1 cellular context compared by ENCODE assay signal in the genomic region with DNA sequence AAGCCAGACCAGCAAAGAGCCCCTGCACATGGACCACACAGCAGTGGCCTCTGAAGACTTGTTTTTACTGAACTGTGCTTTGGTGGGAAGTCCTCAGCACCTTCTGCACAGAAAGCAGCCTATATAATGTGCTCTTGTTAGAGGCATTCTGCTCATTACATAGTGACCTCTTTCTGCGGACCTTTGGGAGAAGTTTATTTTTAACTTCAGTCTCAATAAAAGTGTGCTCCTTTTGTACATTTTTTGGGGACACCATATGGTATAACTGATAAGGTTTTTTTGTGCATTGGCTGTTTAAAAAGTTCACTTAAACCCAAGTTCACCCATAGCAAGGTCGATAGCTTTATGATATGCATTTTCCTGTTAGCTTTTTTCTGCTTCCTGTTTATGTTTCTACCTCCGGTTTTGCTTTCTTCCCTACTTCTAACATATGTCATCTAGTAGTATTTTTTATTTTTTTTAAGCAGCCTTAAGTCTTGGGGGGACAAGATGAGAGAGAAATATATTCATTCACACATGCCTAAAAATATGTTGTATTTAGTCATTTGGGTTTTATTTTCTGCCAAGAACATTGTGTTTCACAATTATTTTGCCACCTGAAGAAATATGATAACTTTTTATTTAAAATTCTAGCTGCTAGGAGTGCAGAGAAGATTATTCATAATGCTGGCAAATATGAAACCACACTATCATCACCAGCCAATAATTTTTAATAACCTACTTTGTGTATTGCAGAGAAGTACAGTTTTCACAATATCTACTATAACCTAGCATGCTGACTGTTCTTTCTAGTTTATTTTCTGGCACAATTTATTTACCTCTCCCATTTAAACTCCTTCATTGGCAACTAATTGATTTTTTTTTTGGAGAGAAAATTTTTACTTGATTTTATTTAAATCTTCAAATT.
TF ChIP-seq lines count a peak whose summit lies in the region.

No MANE protein-coding gene starts in this region.

TF ChIP-seq in K562, 482 proteins besides CTCF, POLR2A, EP300 and RAD21 (continued from another document and continues in another):
- TF ChIP-seq SOX6 (IDR thresholded peaks at IDR 0.05) (peak; percentile 44; the same call in 1 of the 2 replicates), PHF8 (IDR thresholded peaks at IDR 0.05; ENCODE audit: borderline replicate concordance, low read length) (peak; percentile 28; the same call in 1 of the 2 replicates), KAT2B (IDR thresholded peaks at IDR 0.05; ENCODE audit: low read depth, low read length) (no peak), KLF13 (tag; IDR thresholded peaks at IDR 0.05; ENCODE audit: borderline replicate concordance, low read depth) (0 out of 2 replicates have a peak, but pooled peaks have one; percentile 30), MTA1 (IDR thresholded peaks at IDR 0.05; ENCODE audit: borderline replicate concordance) (0 out of 2 replicates have a peak, but pooled peaks have one; percentile 27), ZNF134 (CRISPR knock-in tag; conservative IDR thresholded peaks at IDR 0.05) (0 out of 2 replicates have a peak, but pooled peaks have one; percentile 40), ZBTB8A (IDR thresholded peaks at IDR 0.05; ENCODE audit: partially characterized antibody) (no peak), ETV1 (tag; conservative IDR thresholded peaks at IDR 0.05; ENCODE audit: low read depth) (peak; percentile 90), ERF (CRISPR knock-in tag; IDR thresholded peaks at IDR 0.05) (no peak), MTA2 (IDR thresholded peaks at IDR 0.05; ENCODE audit: low read depth) (peak; percentile 49; the same call in 1 of the 2 replicates), NBN (IDR thresholded peaks at IDR 0.05; ENCODE audit: low read depth) (peak; percentile 60; the same call in 1 of the 2 replicates), MEF2D (tag; conservative IDR thresholded peaks at IDR 0.05; ENCODE audit: low read depth) (peak; percentile 87), ARNT (IDR thresholded peaks at IDR 0.05) (0 out of 4 replicates have a peak, but pooled peaks of 1 of the 2 experiments have one; percentile 27), ZNF146 (CRISPR knock-in tag; IDR thresholded peaks at IDR 0.05; ENCODE audit: unreplicated experiment) (no peak), BRD9 (IDR thresholded peaks at IDR 0.05; ENCODE audit: low read depth, partially characterized antibody) (peak; percentile 46), TRIM24 (IDR thresholded peaks at IDR 0.05) (0 out of 4 replicates have a peak, but pooled peaks of 1 of the 2 experiments have one; percentile 14), GATA2 (CRISPR knock-in tag; IDR thresholded peaks at IDR 0.05) (no peak), MYC (IDR thresholded peaks at IDR 0.05; ENCODE audit: low read depth, low read length) (no peak), MYC (CRISPR knock-in tag; IDR thresholded peaks at IDR 0.05; ENCODE audit: borderline replicate concordance, low read depth) (no peak), ZC3H11A (IDR thresholded peaks at IDR 0.05; ENCODE audit: low read depth, low read length) (no peak), GABPB1 (CRISPR knock-in tag; IDR thresholded peaks at IDR 0.05) (no peak), ELF1 (tag; IDR thresholded peaks at IDR 0.05) (peak; percentile 60), WHSC1 (IDR thresholded peaks at IDR 0.05; ENCODE audit: low read length) (no peak), COPS2 (conservative IDR thresholded peaks at IDR 0.05) (no peak), FOXA1 (IDR thresholded peaks at IDR 0.05; ENCODE audit: borderline replicate concordance) (no peak), KLF10 (CRISPR knock-in tag; IDR thresholded peaks at IDR 0.05) (no peak), CBFA2T2 (conservative IDR thresholded peaks at IDR 0.05) (peak; percentile 44; the same call in 1 of the 2 replicates), ZNF311 (CRISPR knock-in tag; IDR thresholded peaks at IDR 0.05) (no peak; the same call in 1 of the 2 replicates), SREBF2 (CRISPR knock-in tag; IDR thresholded peaks at IDR 0.05) (no peak), PPARD (CRISPR knock-in tag; IDR thresholded peaks at IDR 0.05) (no peak), PCBP1 (IDR thresholded peaks at IDR 0.05; ENCODE audit: low read depth, low read length, poor library complexity, severe bottlenecking) (no peak), CEBPB (tag; IDR thresholded peaks at IDR 0.05) (peak; percentile 24; the same call in 1 of the 2 replicates), GABPA (tag; conservative IDR thresholded peaks at IDR 0.05; ENCODE audit: low read depth) (peak; percentile 77), TSC22D4 (tag; IDR thresholded peaks at IDR 0.05) (no peak), L3MBTL2 (IDR thresholded peaks at IDR 0.05) (peak; percentile 39; the same call in 1 of the 2 replicates), DPF2 (IDR thresholded peaks at IDR 0.05) (peak; percentile 77), NRF1 (conservative IDR thresholded peaks at IDR 0.05 in 1 of 2, IDR thresholded peaks at IDR 0.05 in 1 of 2) (peak in 1 of 2 experiments; percentile 29; a peak in 1 of 4 replicates), YBX1 (IDR thresholded peaks at IDR 0.05) (no peak), ARID1B (IDR thresholded peaks at IDR 0.05) (peak; percentile 83), JUND (IDR thresholded peaks at IDR 0.05; ENCODE audit: borderline replicate concordance, low read depth, low read length) (no peak), JUND (tag; IDR thresholded peaks at IDR 0.05; ENCODE audit: borderline replicate concordance, low read depth, low read length) (peak; percentile 53; the same call in 1 of the 3 replicates), ZNF253 (CRISPR knock-in tag; conservative IDR thresholded peaks at IDR 0.05) (no peak), CHD4 (IDR thresholded peaks at IDR 0.05; ENCODE audit: insufficient read depth, insufficient replicate concordance, low read depth, low read length, poor library complexity, severe bottlenecking) (no peak), CBFA2T3 (IDR thresholded peaks at IDR 0.05) (peak; percentile 78), MIER1 (IDR thresholded peaks at IDR 0.05; ENCODE audit: low read depth) (no peak), HIVEP1 (CRISPR knock-in tag; IDR thresholded peaks at IDR 0.05) (no peak), SMARCA4 (IDR thresholded peaks at IDR 0.05) (peak; percentile 79), RUNX1 (IDR thresholded peaks at IDR 0.05; ENCODE audit: low read depth) (no peak)
- TF ChIP-seq, protein P1, sequence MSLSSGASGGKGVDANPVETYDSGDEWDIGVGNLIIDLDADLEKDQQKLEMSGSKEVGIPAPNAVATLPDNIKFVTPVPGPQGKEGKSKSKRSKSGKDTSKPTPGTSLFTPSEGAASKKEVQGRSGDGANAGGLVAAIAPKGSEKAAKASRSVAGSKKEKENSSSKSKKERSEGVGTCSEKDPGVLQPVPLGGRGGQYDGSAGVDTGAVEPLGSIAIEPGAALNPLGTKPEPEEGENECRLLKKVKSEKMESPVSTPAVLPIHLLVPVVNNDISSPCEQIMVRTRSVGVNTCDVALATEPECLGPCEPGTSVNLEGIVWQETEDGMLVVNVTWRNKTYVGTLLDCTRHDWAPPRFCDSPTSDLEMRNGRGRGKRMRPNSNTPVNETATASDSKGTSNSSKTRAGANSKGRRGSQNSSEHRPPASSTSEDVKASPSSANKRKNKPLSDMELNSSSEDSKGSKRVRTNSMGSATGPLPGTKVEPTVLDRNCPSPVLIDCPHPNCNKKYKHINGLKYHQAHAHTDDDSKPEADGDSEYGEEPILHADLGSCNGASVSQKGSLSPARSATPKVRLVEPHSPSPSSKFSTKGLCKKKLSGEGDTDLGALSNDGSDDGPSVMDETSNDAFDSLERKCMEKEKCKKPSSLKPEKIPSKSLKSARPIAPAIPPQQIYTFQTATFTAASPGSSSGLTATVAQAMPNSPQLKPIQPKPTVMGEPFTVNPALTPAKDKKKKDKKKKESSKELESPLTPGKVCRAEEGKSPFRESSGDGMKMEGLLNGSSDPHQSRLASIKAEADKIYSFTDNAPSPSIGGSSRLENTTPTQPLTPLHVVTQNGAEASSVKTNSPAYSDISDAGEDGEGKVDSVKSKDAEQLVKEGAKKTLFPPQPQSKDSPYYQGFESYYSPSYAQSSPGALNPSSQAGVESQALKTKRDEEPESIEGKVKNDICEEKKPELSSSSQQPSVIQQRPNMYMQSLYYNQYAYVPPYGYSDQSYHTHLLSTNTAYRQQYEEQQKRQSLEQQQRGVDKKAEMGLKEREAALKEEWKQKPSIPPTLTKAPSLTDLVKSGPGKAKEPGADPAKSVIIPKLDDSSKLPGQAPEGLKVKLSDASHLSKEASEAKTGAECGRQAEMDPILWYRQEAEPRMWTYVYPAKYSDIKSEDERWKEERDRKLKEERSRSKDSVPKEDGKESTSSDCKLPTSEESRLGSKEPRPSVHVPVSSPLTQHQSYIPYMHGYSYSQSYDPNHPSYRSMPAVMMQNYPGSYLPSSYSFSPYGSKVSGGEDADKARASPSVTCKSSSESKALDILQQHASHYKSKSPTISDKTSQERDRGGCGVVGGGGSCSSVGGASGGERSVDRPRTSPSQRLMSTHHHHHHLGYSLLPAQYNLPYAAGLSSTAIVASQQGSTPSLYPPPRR (CRISPR knock-in tag; IDR thresholded peaks at IDR 0.05; ENCODE audit: borderline replicate concordance), result no peak
- TF ChIP-seq, protein P2, sequence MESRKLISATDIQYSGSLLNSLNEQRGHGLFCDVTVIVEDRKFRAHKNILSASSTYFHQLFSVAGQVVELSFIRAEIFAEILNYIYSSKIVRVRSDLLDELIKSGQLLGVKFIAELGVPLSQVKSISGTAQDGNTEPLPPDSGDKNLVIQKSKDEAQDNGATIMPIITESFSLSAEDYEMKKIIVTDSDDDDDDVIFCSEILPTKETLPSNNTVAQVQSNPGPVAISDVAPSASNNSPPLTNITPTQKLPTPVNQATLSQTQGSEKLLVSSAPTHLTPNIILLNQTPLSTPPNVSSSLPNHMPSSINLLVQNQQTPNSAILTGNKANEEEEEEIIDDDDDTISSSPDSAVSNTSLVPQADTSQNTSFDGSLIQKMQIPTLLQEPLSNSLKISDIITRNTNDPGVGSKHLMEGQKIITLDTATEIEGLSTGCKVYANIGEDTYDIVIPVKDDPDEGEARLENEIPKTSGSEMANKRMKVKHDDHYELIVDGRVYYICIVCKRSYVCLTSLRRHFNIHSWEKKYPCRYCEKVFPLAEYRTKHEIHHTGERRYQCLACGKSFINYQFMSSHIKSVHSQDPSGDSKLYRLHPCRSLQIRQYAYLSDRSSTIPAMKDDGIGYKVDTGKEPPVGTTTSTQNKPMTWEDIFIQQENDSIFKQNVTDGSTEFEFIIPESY (CRISPR knock-in tag; IDR thresholded peaks at IDR 0.05), result no peak
- TF ChIP-seq, protein P3, sequence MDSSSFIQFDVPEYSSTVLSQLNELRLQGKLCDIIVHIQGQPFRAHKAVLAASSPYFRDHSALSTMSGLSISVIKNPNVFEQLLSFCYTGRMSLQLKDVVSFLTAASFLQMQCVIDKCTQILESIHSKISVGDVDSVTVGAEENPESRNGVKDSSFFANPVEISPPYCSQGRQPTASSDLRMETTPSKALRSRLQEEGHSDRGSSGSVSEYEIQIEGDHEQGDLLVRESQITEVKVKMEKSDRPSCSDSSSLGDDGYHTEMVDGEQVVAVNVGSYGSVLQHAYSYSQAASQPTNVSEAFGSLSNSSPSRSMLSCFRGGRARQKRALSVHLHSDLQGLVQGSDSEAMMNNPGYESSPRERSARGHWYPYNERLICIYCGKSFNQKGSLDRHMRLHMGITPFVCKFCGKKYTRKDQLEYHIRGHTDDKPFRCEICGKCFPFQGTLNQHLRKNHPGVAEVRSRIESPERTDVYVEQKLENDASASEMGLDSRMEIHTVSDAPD (CRISPR knock-in tag; IDR thresholded peaks at IDR 0.05), result no peak
- TF ChIP-seq, protein P4, sequence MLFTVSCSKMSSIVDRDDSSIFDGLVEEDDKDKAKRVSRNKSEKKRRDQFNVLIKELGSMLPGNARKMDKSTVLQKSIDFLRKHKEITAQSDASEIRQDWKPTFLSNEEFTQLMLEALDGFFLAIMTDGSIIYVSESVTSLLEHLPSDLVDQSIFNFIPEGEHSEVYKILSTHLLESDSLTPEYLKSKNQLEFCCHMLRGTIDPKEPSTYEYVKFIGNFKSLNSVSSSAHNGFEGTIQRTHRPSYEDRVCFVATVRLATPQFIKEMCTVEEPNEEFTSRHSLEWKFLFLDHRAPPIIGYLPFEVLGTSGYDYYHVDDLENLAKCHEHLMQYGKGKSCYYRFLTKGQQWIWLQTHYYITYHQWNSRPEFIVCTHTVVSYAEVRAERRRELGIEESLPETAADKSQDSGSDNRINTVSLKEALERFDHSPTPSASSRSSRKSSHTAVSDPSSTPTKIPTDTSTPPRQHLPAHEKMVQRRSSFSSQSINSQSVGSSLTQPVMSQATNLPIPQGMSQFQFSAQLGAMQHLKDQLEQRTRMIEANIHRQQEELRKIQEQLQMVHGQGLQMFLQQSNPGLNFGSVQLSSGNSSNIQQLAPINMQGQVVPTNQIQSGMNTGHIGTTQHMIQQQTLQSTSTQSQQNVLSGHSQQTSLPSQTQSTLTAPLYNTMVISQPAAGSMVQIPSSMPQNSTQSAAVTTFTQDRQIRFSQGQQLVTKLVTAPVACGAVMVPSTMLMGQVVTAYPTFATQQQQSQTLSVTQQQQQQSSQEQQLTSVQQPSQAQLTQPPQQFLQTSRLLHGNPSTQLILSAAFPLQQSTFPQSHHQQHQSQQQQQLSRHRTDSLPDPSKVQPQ (CRISPR knock-in tag; IDR thresholded peaks at IDR 0.05; ENCODE audit: borderline replicate concordance), result no peak
- TF ChIP-seq, protein P5, sequence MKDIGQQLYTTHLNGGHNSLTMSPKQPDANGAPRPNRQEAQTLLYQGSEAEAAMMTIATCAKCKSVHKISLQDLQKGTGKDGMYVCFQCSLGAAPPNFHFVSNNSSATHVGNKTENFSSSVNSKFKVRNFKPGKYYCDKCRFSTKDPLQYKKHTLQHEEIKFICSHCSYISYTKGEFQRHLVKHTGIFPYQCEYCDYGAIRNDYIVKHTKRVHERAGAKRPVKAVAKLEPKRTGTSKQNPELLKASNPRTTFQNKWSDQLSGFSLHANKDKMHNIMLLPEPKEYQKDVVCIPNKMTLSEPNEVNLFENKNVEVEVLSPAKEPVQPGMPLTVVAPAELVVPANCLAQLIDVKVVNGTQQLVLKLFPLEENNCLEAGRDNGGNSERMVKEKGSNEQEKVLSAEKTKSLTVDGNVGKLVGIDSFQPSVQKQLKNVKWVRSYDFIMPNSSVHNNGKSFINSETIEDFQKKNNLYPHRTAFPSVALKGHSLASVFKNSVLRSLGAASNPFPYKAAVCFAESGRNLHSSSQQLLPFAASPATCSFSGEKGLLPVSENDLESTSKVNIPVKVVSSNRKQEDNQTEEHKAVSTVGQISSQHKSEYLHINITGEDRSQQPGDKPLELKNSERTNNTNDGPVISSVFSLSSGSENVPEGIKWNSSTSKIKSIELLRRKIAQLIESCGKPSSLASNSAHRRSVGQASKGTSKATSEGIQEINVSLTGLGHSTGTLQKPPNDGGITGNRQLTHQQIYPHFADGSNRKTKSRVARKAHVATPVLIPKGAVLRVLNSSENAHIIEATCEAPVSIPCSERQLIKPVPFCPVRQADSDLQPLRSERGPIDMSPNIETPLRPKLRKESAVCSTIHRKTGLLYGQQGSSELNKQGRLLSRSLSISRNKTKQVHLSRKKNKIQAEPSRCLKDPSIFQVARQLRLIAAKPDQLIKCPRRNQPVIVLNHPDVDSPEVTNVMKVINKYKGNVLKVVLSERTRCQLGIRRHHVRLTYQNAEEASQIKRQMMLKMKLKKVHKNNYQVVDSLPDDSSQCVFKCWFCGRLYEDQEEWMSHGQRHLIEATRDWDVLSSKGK (CRISPR knock-in tag; IDR thresholded peaks at IDR 0.05), result no peak
- TF ChIP-seq, protein P6, sequence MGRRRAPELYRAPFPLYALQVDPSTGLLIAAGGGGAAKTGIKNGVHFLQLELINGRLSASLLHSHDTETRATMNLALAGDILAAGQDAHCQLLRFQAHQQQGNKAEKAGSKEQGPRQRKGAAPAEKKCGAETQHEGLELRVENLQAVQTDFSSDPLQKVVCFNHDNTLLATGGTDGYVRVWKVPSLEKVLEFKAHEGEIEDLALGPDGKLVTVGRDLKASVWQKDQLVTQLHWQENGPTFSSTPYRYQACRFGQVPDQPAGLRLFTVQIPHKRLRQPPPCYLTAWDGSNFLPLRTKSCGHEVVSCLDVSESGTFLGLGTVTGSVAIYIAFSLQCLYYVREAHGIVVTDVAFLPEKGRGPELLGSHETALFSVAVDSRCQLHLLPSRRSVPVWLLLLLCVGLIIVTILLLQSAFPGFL (CRISPR knock-in tag; IDR thresholded peaks at IDR 0.05), result no peak
